Comparison of ENCODE assay signal across 8 cellular contexts in the genomic region with DNA sequence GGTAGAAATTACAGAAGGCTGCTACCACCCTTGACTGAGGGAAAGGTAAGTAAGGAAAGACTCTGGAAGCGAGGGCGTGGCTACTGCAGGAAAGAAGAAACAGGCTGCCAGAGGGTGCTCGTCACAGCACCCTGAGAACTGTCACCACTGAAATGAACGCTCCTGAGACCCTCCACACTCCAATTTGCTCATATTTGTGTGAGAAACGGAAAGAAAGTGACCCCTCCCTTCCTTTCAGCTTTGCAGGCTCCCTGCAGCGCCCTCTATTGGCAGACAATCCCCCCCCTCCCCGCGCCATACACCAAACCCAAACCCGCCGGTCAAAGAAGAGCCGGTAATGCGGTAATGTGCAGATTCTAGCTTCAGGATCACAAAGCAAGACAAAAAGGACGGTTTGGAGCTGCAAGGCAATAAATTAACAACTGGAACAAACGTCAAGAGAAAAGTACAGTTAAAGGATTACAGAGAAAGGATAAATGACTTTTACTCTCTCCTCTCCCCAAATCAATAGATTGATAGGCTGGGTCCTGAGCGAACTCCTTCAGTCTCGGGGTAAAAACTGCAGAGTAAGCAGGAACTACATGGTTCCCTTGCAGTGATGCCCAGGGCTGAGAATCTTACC. TPM values are rescaled to one million over a fixed set of nuclear protein-coding genes. Genes with fewer than 3 reads are reported as not detected.
DNase-seq lines count a peak whose midpoint lies in the region; ATAC-seq and TF ChIP-seq lines count a peak whose summit lies in the region.

No MANE protein-coding gene starts in this region.

- CTCF ChIA-PET in activated CD8-positive, alpha-beta memory T cell treated with anti-CD3 and anti-CD28 coated beads, Interleukin-2, amount 10 ng/mL, durations not matched to agents 7 days and 5 days (lab: Charles Lee): interaction anchor here (0.6 to 1.5 kb wide), 9 partner anchors 8 to 369 kb away, joined by 3 to 9 read pairs (median 4); no protein-coding TSS in a partner anchor

- H3K36me3 ChIP-seq in osteoblast (ENCODE audit: insufficient read depth, low read length): no peaks in the 10 kb centered on the region

- H3K27me3 ChIP-seq in osteoblast (ENCODE audit: insufficient read depth, low read length): no peaks in the 10 kb centered on the region

- peaks cover 52% of the 10 kb centered on the region for H3K27me3 Mint-ChIP-seq in activated CD8-positive, alpha-beta memory T cell treated with anti-CD3 and anti-CD28 coated beads, Interleukin-2, amount 10 ng/mL, durations not matched to agents 7 days and 5 days

- no peak overlapping the region for H3K4me3 Mint-ChIP-seq in activated CD8-positive, alpha-beta memory T cell treated with anti-CD3 and anti-CD28 coated beads, Interleukin-2, amount 10 ng/mL, durations not matched to agents 7 days and 5 days

- DNase-seq in AG09319 (ENCODE audit: extremely low read depth, low read depth) (no peak), HCEC 1CT (peak; percentile 5), globus pallidus (ENCODE audit: low spot score) (peak; percentile 72), osteoblast (ENCODE audit: insufficient read length, low spot score, missing footprints) (peak; percentile 52), H4 (ENCODE audit: low spot score) (no peak), NCI-H2227 treated with DMSO at 0.1 percent for 48 hours (lab: John Stamatoyannopoulos, UW) (no peak), NCI-H2227 (lab: John Stamatoyannopoulos, UW; ENCODE audit: unreplicated experiment) (no peak)
- DNase-seq in activated CD8-positive, alpha-beta memory T cell treated with anti-CD3 and anti-CD28 coated beads, Interleukin-2, amount 10 ng/mL, durations not matched to agents 7 days and 5 days: peak; percentile 60

- peaks cover 16% of the 10 kb centered on the region for H3K4me1 Mint-ChIP-seq in activated CD8-positive, alpha-beta memory T cell treated with anti-CD3 and anti-CD28 coated beads, Interleukin-2, amount 10 ng/mL, durations not matched to agents 7 days and 5 days

- no peak for ATAC-seq in activated CD8-positive, alpha-beta memory T cell treated with anti-CD3 and anti-CD28 coated beads, Interleukin-2, amount 10 ng/mL, durations not matched to agents 7 days and 5 days

- H3K79me2 ChIP-seq in osteoblast (ENCODE audit: insufficient read depth, low read length): peaks cover 2% of the 10 kb centered on the region

- peak overlapping the region; percentile 44 for H2AFZ ChIP-seq in osteoblast (ENCODE audit: low read length)

- H3K9me3 ChIP-seq in osteoblast (ENCODE audit: low read depth, low read length): no peaks in the 10 kb centered on the region

- peak overlapping the region; percentile 78 for H3K4me2 ChIP-seq in osteoblast (ENCODE audit: insufficient read depth, low read length)

- peaks cover 5% of the 10 kb centered on the region for H3K36me3 Mint-ChIP-seq in activated CD8-positive, alpha-beta memory T cell treated with anti-CD3 and anti-CD28 coated beads, Interleukin-2, amount 10 ng/mL, durations not matched to agents 7 days and 5 days

- H3K27ac ChIP-seq in osteoblast (ENCODE audit: low read depth, low read length): no peak overlapping the region

- peak overlapping the region; percentile 58 for H3K4me3 ChIP-seq in osteoblast (ENCODE audit: insufficient read depth, low read length)

- peak; percentile 78 for TF ChIP-seq CTCF in AG09319 (IDR thresholded peaks at IDR 0.05; ENCODE audit: low read depth, low read length)
- peak; percentile 74 for TF ChIP-seq CTCF in osteoblast (IDR thresholded peaks at IDR 0.05; ENCODE audit: extremely low read depth, low read depth, low read length)

- H3K27ac Mint-ChIP-seq in activated CD8-positive, alpha-beta memory T cell treated with anti-CD3 and anti-CD28 coated beads, Interleukin-2, amount 10 ng/mL, durations not matched to agents 7 days and 5 days: no peak overlapping the region

- H3K4me1 ChIP-seq in osteoblast (ENCODE audit: insufficient read depth, low read length): peaks cover 8% of the 10 kb centered on the region

- H3K9me3 Mint-ChIP-seq in activated CD8-positive, alpha-beta memory T cell treated with anti-CD3 and anti-CD28 coated beads, Interleukin-2, amount 10 ng/mL, durations not matched to agents 7 days and 5 days (ENCODE audit: low read depth): peaks cover 3% of the 10 kb centered on the region

- H4K20me1 ChIP-seq in osteoblast (ENCODE audit: insufficient read depth, low read length): no peaks in the 10 kb centered on the region

RNA-seq across cellular contexts. Expression of a gene that starts 47.7 kb away (rescaled TPM):
- total RNA-seq in activated CD8-positive, alpha-beta memory T cell treated with anti-CD3 and anti-CD28 coated beads, Interleukin-2, amount 10 ng/mL, durations not matched to agents 7 days and 5 days: under 1 TPM in 1 of 2 experiments, not detected in 1; 0.37 TPM
- 31.8 and 40.4 TPM in 2 replicates for total RNA-seq in osteoblast
- 1.0 and 1.1 TPM in 2 replicates for total RNA-seq in H4 (2014; rRNA removed; shearing (Covaris generic))

Comparison
In these comparisons a context has a peak if more than half of its experiments do, and no peak if none do; other contexts are left out.
1. DNase-seq: peak in HCEC 1CT (single experiment), activated CD8-positive, alpha-beta memory T cell treated with anti-CD3 and anti-CD28 coated beads, Interleukin-2, amount 10 ng/mL, durations not matched to agents 7 days and 5 days (single experiment), globus pallidus (single experiment) and osteoblast (single experiment); none in AG09319 (single experiment), H4 (single experiment), NCI-H2227 treated with DMSO at 0.1 percent for 48 hours (single experiment) and NCI-H2227 (single experiment).
2. RNA of a gene that starts 47.7 kb away (total RNA-seq): 31.8 to 40.4 TPM in osteoblast; 1.0 to 1.1 TPM in H4 and 0.37 TPM in activated CD8-positive, alpha-beta memory T cell treated with anti-CD3 and anti-CD28 coated beads, Interleukin-2, amount 10 ng/mL, durations not matched to agents 7 days and 5 days; every median in the first group is over 10 times any median in the second.